8 cellular contexts compared by ENCODE assay signal in genomic region chr19:10270616-10271394, GRCh38. TPM values are rescaled to one million over a fixed set of nuclear protein-coding genes. Genes with fewer than 3 reads are reported as not detected.
DNase-seq lines count a peak whose midpoint lies in the region; ATAC-seq, FAIRE-seq and TF ChIP-seq lines count a peak whose summit lies in the region.

TSS of gene ICAM1 (plus strand) at chr19:10271120. CDS start at chr19:10271160, 40 bp downstream.

- H3K27me3 Mint-ChIP-seq in naive B cell = no peaks in the 10 kb centered on the region

- H3K9me3 ChIP-seq in NT2/D1 (ENCODE audit: insufficient read depth, low read length) = no peaks in the 10 kb centered on the region

- ATAC-seq in HG02610 (IDR thresholded peaks at IDR 0.05; ENCODE audit: unreplicated experiment) = peak; percentile 41
- peak; percentile 44 to 46 for ATAC-seq in naive B cell (ENCODE audit: low read depth in 2 of 2)
- ATAC-seq in GM21786 (IDR thresholded peaks at IDR 0.05; ENCODE audit: unreplicated experiment) = no peak

- peaks cover 0 to 5% of the 10 kb centered on the region in 2 donors for H3K36me3 Mint-ChIP-seq in naive B cell

- no peak for DNase-seq in GM12891 (ENCODE audit: insufficient read length, low spot score)
- no peak for DNase-seq in NT2/D1 (ENCODE audit: low read depth, low spot score)
- DNase-seq in activated CD8-positive, alpha-beta memory T cell treated with anti-CD3 and anti-CD28 coated beads, Interleukin-2, amount 50 U/mL, for 4 hours = peak; percentile 70
- DNase-seq in erythroblast (lab: John Stamatoyannopoulos, UW) = peak; percentile 48 to 57
- peak; percentile 81 for DNase-seq in naive B cell

- TF ChIP-seq POLR2A in GM12891 (IDR thresholded peaks at IDR 0.05; ENCODE audit: low read depth, low read length) = peak; percentile 97
- peak; percentile 38 for TF ChIP-seq POLR2A in erythroblast (IDR thresholded peaks at IDR 0.05; ENCODE audit: low read length)

- H3K4me1 ChIP-seq in NT2/D1 (ENCODE audit: insufficient read depth, insufficient read length) = peaks cover 11% of the 10 kb centered on the region

- peak; percentile 85 for FAIRE-seq in GM12891 (lab: Jason Lieb, UNC)

- peak within 1 kb of the TSS; percentile 84 to 96 (median 90) for H3K4me3 Mint-ChIP-seq in naive B cell

- H3K36me3 ChIP-seq in NT2/D1 (ENCODE audit: insufficient read depth, insufficient read length, low read length) = peaks cover 6% of the 10 kb centered on the region

- H3K4me1 Mint-ChIP-seq in naive B cell = peaks cover 23 to 38% (median 36%) of the 10 kb centered on the region in 3 donors

- peak within 1 kb of the TSS; percentile 97 to 100 (median 99) for H3K27ac Mint-ChIP-seq in naive B cell

- peaks cover 13% of the 10 kb centered on the region for H3K27me3 ChIP-seq in NT2/D1 (ENCODE audit: insufficient read depth, insufficient read length)

- H3K9ac ChIP-seq in NT2/D1 (ENCODE audit: insufficient read length, low read depth) = peak within 1 kb of the TSS; percentile 62

- H3K9me3 Mint-ChIP-seq in naive B cell = no peaks in the 10 kb centered on the region

- peak within 1 kb of the TSS; percentile 41 for H3K4me3 ChIP-seq in NT2/D1 (ENCODE audit: insufficient read length, low read depth)

- no peak for TF ChIP-seq CTCF in subcutaneous adipose tissue (IDR thresholded peaks at IDR 0.05; ENCODE audit: low read depth)

TF ChIP-seq in GM12891, 5 proteins besides CTCF, POLR2A, EP300 and RAD21:
- peak; percentile 94 for TF ChIP-seq POLR2AphosphoS5 (IDR thresholded peaks at IDR 0.05; ENCODE audit: low read depth, low read length)
- peak; percentile 80 for TF ChIP-seq TAF1 (IDR thresholded peaks at IDR 0.05; ENCODE audit: low read depth, low read length)
- peak; percentile 65 for TF ChIP-seq PAX5 (IDR thresholded peaks at IDR 0.05; ENCODE audit: insufficient read depth, low read length, severe bottlenecking)
- peak; percentile 84 for TF ChIP-seq POU2F2 (IDR thresholded peaks at IDR 0.05; ENCODE audit: low read depth, low read length)
- TF ChIP-seq SPI1 (IDR thresholded peaks at IDR 0.05; ENCODE audit: low read depth, low read length) = no peak

RNA-seq across cellular contexts. Expression of gene ICAM1, which starts in this region (rescaled TPM):
- polyA plus RNA-seq in GM12891 (2012; ENCODE audit: low read depth, missing spikeins) = 55.2 TPM
- 1 to 10 TPM in 5 of 6 donors, not detected in 1; 2.5 to 4.9 (median 3.8) TPM for polyA plus RNA-seq in naive B cell (ENCODE audit: low read depth in 6 of 6)
- total RNA-seq in subcutaneous adipose tissue = 10 to 100 TPM; 11.4 to 43.4 (median 31.9) TPM

Comparison
In these comparisons a context has a peak if more than half of its experiments do, and no peak if none do; other contexts are left out.
1. DNase-seq: peak in activated CD8-positive, alpha-beta memory T cell treated with anti-CD3 and anti-CD28 coated beads, Interleukin-2, amount 50 U/mL, for 4 hours (single experiment), erythroblast (2 of 2) and naive B cell (single experiment); none in GM12891 (single experiment) and NT2/D1 (single experiment).